ENCODE assay signal across 20 cellular contexts in genomic region chr15:28813392-28813791, GRCh38. TPM values are rescaled to one million over a fixed set of nuclear protein-coding genes. Genes with fewer than 3 reads are reported as not detected.
"Had no signal": no experiment of that assay in that cellular context is flagged by ENCODE, and none has a peak within 500 bp of the region (broad histone marks: within the 10 kb centered on the region; RNA-seq: fewer than 3 reads in every experiment).

No MANE protein-coding gene starts in this region.

RNA-seq across cellular contexts. Expression of gene GOLGA6L7, which starts 35.1 kb away (rescaled TPM):
- total RNA-seq: hepatocyte, kidney epithelial cell, left ventricle myocardium inferior, lower leg skin, lung, mesothelial cell of epicardium, mononuclear cell, natural killer cell, omental fat pad, ovary, progenitor cell of endocrine pancreas, pulmonary artery endothelial cell, renal cortical epithelial cell, right atrium auricular region, right lobe of liver, skeletal muscle tissue, temporal lobe, tibial nerve, ureter, uterus had no signal
- polyA plus RNA-seq: hepatocyte, lung, ovary had no signal
